Comparison of ENCODE assay signal across 1 cellular context in genomic region chr14:103499709-103500108, GRCh38.
TF ChIP-seq lines count a peak whose summit lies in the region.

No MANE protein-coding gene starts in this region.

TF ChIP-seq in GM12878, 131 proteins besides CTCF, POLR2A, EP300 and RAD21:
- TF ChIP-seq MEF2A (IDR thresholded peaks at IDR 0.05; ENCODE audit: insufficient read depth, low read depth, low read length) (no peak), CHD4 (IDR thresholded peaks at IDR 0.05) (no peak), KAT2A (conservative IDR thresholded peaks at IDR 0.05; ENCODE audit: control insufficient read depth, low read depth, low read length) (no peak)
